1 cellular context compared by ENCODE assay signal in the genomic region with DNA sequence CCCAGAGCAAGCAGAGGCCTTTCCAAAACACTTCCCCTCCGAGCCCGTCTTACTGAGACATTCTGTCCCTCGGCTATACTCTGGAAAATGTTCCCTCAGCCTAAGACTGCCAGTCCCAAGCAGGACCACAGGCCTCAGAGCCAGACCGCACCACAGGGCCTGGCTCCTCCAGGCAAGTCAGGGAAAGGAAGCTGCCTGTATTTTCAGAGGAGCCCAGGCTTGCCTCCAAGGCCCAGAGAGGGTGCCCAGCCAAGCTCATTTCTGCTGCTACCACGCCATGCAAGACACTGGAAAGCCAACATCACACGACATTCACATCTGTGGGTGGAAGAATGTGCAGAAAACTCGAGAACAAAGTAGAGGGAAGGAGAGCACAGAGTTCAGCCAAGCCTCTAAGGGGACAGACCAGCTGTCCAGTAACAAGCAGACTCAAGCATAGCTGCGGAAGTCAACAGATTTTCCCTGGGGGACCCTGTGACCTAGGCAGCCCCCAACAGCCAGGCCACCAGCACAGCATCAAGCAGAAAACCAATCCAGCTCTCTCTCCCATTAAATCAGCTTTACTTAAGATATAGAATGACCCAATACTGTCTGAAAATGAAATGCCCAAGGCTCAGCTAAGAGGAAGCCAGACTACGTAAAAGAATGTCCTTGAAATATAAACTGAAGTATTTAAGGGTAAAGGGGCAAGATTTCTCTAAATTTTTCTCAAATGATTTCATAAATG.
TF ChIP-seq lines count a peak whose summit lies in the region.

No MANE protein-coding gene starts in this region.

TF ChIP-seq in H1, 55 proteins besides CTCF, POLR2A, EP300 and RAD21:
- TF ChIP-seq, protein P1, sequence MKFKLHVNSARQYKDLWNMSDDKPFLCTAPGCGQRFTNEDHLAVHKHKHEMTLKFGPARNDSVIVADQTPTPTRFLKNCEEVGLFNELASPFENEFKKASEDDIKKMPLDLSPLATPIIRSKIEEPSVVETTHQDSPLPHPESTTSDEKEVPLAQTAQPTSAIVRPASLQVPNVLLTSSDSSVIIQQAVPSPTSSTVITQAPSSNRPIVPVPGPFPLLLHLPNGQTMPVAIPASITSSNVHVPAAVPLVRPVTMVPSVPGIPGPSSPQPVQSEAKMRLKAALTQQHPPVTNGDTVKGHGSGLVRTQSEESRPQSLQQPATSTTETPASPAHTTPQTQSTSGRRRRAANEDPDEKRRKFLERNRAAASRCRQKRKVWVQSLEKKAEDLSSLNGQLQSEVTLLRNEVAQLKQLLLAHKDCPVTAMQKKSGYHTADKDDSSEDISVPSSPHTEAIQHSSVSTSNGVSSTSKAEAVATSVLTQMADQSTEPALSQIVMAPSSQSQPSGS (IDR thresholded peaks at IDR 0.05; ENCODE audit: low read length) = no peak
- TF ChIP-seq MAFK (IDR thresholded peaks at IDR 0.05; ENCODE audit: low read depth, low read length) (no peak), JUN (IDR thresholded peaks at IDR 0.05; ENCODE audit: low read depth, low read length) (no peak), GTF2F1 (IDR thresholded peaks at IDR 0.05; ENCODE audit: borderline replicate concordance, low read depth, low read length) (no peak), BRCA1 (IDR thresholded peaks at IDR 0.05; ENCODE audit: low read depth, low read length) (no peak), TBP (IDR thresholded peaks at IDR 0.05; ENCODE audit: low read depth, low read length) (no peak), RNF2 (IDR thresholded peaks at IDR 0.05; ENCODE audit: borderline replicate concordance, low read depth, low read length, missing control alignments, poor library complexity, severe bottlenecking) (no peak), NANOG (IDR thresholded peaks at IDR 0.05; ENCODE audit: insufficient read depth, low read depth, low read length, poor library complexity, severe bottlenecking) (no peak), POU5F1 (IDR thresholded peaks at IDR 0.05; ENCODE audit: low read depth, low read length) (no peak), FOSL1 (IDR thresholded peaks at IDR 0.05; ENCODE audit: insufficient read depth, low read depth, low read length) (no peak), PHF8 (conservative IDR thresholded peaks at IDR 0.05; ENCODE audit: low read depth, low read length) (no peak), BACH1 (IDR thresholded peaks at IDR 0.05; ENCODE audit: low read length) (no peak), HDAC6 (IDR thresholded peaks at IDR 0.05; ENCODE audit: low read depth, low read length) (no peak), CTBP2 (IDR thresholded peaks at IDR 0.05; ENCODE audit: borderline replicate concordance, insufficient read depth, insufficient read length, low read length) (no peak), CEBPB (IDR thresholded peaks at IDR 0.05; ENCODE audit: low read depth, low read length) (no peak), RXRA (IDR thresholded peaks at IDR 0.05; ENCODE audit: insufficient read depth, low read depth, low read length) (no peak)
- TF ChIP-seq, protein P2, sequence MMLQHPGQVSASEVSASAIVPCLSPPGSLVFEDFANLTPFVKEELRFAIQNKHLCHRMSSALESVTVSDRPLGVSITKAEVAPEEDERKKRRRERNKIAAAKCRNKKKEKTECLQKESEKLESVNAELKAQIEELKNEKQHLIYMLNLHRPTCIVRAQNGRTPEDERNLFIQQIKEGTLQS (IDR thresholded peaks at IDR 0.05; ENCODE audit: insufficient read depth, low read depth, low read length) = no peak
- TF ChIP-seq, protein P3, sequence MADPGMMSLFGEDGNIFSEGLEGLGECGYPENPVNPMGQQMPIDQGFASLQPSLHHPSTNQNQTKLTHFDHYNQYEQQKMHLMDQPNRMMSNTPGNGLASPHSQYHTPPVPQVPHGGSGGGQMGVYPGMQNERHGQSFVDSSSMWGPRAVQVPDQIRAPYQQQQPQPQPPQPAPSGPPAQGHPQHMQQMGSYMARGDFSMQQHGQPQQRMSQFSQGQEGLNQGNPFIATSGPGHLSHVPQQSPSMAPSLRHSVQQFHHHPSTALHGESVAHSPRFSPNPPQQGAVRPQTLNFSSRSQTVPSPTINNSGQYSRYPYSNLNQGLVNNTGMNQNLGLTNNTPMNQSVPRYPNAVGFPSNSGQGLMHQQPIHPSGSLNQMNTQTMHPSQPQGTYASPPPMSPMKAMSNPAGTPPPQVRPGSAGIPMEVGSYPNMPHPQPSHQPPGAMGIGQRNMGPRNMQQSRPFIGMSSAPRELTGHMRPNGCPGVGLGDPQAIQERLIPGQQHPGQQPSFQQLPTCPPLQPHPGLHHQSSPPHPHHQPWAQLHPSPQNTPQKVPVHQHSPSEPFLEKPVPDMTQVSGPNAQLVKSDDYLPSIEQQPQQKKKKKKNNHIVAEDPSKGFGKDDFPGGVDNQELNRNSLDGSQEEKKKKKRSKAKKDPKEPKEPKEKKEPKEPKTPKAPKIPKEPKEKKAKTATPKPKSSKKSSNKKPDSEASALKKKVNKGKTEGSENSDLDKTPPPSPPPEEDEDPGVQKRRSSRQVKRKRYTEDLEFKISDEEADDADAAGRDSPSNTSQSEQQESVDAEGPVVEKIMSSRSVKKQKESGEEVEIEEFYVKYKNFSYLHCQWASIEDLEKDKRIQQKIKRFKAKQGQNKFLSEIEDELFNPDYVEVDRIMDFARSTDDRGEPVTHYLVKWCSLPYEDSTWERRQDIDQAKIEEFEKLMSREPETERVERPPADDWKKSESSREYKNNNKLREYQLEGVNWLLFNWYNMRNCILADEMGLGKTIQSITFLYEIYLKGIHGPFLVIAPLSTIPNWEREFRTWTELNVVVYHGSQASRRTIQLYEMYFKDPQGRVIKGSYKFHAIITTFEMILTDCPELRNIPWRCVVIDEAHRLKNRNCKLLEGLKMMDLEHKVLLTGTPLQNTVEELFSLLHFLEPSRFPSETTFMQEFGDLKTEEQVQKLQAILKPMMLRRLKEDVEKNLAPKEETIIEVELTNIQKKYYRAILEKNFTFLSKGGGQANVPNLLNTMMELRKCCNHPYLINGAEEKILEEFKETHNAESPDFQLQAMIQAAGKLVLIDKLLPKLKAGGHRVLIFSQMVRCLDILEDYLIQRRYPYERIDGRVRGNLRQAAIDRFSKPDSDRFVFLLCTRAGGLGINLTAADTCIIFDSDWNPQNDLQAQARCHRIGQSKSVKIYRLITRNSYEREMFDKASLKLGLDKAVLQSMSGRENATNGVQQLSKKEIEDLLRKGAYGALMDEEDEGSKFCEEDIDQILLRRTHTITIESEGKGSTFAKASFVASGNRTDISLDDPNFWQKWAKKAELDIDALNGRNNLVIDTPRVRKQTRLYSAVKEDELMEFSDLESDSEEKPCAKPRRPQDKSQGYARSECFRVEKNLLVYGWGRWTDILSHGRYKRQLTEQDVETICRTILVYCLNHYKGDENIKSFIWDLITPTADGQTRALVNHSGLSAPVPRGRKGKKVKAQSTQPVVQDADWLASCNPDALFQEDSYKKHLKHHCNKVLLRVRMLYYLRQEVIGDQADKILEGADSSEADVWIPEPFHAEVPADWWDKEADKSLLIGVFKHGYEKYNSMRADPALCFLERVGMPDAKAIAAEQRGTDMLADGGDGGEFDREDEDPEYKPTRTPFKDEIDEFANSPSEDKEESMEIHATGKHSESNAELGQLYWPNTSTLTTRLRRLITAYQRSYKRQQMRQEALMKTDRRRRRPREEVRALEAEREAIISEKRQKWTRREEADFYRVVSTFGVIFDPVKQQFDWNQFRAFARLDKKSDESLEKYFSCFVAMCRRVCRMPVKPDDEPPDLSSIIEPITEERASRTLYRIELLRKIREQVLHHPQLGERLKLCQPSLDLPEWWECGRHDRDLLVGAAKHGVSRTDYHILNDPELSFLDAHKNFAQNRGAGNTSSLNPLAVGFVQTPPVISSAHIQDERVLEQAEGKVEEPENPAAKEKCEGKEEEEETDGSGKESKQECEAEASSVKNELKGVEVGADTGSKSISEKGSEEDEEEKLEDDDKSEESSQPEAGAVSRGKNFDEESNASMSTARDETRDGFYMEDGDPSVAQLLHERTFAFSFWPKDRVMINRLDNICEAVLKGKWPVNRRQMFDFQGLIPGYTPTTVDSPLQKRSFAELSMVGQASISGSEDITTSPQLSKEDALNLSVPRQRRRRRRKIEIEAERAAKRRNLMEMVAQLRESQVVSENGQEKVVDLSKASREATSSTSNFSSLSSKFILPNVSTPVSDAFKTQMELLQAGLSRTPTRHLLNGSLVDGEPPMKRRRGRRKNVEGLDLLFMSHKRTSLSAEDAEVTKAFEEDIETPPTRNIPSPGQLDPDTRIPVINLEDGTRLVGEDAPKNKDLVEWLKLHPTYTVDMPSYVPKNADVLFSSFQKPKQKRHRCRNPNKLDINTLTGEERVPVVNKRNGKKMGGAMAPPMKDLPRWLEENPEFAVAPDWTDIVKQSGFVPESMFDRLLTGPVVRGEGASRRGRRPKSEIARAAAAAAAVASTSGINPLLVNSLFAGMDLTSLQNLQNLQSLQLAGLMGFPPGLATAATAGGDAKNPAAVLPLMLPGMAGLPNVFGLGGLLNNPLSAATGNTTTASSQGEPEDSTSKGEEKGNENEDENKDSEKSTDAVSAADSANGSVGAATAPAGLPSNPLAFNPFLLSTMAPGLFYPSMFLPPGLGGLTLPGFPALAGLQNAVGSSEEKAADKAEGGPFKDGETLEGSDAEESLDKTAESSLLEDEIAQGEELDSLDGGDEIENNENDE (IDR thresholded peaks at IDR 0.05; ENCODE audit: insufficient replicate concordance, low read length) = no peak
